Comparison of ENCODE assay signal across 19 cellular contexts in genomic region chr13:112757759-112758086, GRCh38.
DNase-seq lines count a peak whose midpoint lies in the region; ATAC-seq and TF ChIP-seq lines count a peak whose summit lies in the region.
"Had no signal": no experiment of that assay in that cellular context is flagged by ENCODE, and none has a peak within 500 bp of the region (broad histone marks: within the 10 kb centered on the region; RNA-seq: fewer than 3 reads in every experiment).

No MANE protein-coding gene starts in this region.

- H3K4me1 Mint-ChIP-seq in endodermal cell (peaks cover 26% of the 10 kb centered on the region), mesothelial cell of epicardium (peaks cover 33% of the 10 kb centered on the region)

- no peak for ATAC-seq in GM21786 (IDR thresholded peaks at IDR 0.05; ENCODE audit: unreplicated experiment)

- H3K4me2 ChIP-seq in smooth muscle cell (peak overlapping the region; percentile 3), mammary epithelial cell (ENCODE audit: insufficient read depth, low read depth, low read length) (no peak overlapping the region)

- in situ Hi-C loops in mammary epithelial cell (cut with MboI; ENCODE audit: low sequenced_read_pairs in 2 of 2) = no loop called here

- H3K4me3 Mint-ChIP-seq in endodermal cell = no peak overlapping the region
- H3K4me3 Mint-ChIP-seq in mesothelial cell of epicardium = no peak overlapping the region
- H3K4me3 Mint-ChIP-seq: CD4-positive, CD25-positive, alpha-beta regulatory T cell had no signal

- H3K27ac Mint-ChIP-seq in endodermal cell (peak overlapping the region; percentile 0), mesothelial cell of epicardium (peak overlapping the region; percentile 77)
- H3K27ac Mint-ChIP-seq: CD4-positive, CD25-positive, alpha-beta regulatory T cell; IgD-negative memory B cell had no signal

- H3K79me2 ChIP-seq in smooth muscle cell (ENCODE audit: low read depth) (peaks cover 21% of the 10 kb centered on the region), mammary epithelial cell (ENCODE audit: insufficient read depth, low read length) (peaks cover 7% of the 10 kb centered on the region)

- H2AFZ ChIP-seq in smooth muscle cell (ENCODE audit: low read depth) = no peak overlapping the region
- H2AFZ ChIP-seq in mammary epithelial cell (ENCODE audit: low read depth, low read length) = no peak overlapping the region

- TF ChIP-seq CTCF in endodermal cell (conservative IDR thresholded peaks at IDR 0.05) = no peak
- no peak for TF ChIP-seq CTCF in mesothelial cell of epicardium (IDR thresholded peaks at IDR 0.05; ENCODE audit: unreplicated experiment)
- TF ChIP-seq CTCF in smooth muscle cell (IDR thresholded peaks at IDR 0.05; ENCODE audit: borderline replicate concordance, insufficient read depth, poor library complexity, severe bottlenecking) = no peak
- TF ChIP-seq CTCF in mammary epithelial cell (conservative IDR thresholded peaks at IDR 0.05 in 1 of 2, IDR thresholded peaks at IDR 0.05 in 1 of 2; ENCODE audit: extremely low read depth in 1 of 2, insufficient read depth in 1 of 2, low read depth in 1 of 2, low read length in 2 of 2) = no peak

- H3K4me1 ChIP-seq in endodermal cell (ENCODE audit: control insufficient read depth, insufficient read depth, low read length) (peaks cover 13% of the 10 kb centered on the region), smooth muscle cell (ENCODE audit: low read depth) (peaks cover 21% of the 10 kb centered on the region), mammary epithelial cell (ENCODE audit: insufficient read depth, low read length) (peaks cover 7% of the 10 kb centered on the region)
- H3K4me1 ChIP-seq: Peyer's patch had no signal

- H3K9me3 ChIP-seq in SK-N-MC (ENCODE audit: low read depth, low read length) = no peaks in the 10 kb centered on the region
- H3K9me3 ChIP-seq in endodermal cell (ENCODE audit: control insufficient read depth, low read length) = no peaks in the 10 kb centered on the region
- H3K9me3 ChIP-seq in smooth muscle cell (replicated peaks; ENCODE audit: low read depth) = no peaks in the 10 kb centered on the region
- H3K9me3 ChIP-seq in mammary epithelial cell (replicated peaks; ENCODE audit: insufficient read depth, low read length) = no peaks in the 10 kb centered on the region
- H3K9me3 ChIP-seq: Peyer's patch had no signal

- dilution Hi-C loops in mammary epithelial cell (cut with HindIII; ENCODE audit: low sequenced_read_pairs) = loop anchor here (5.0 kb wide), 1 partner anchor 65 kb away; the partner anchor contains the start of gene ATP11A

- H3K36me3 Mint-ChIP-seq in endodermal cell (ENCODE audit: low read depth) (peaks cover 12% of the 10 kb centered on the region), mesothelial cell of epicardium (peaks cover 18% of the 10 kb centered on the region)

- H3K4me3 ChIP-seq in SK-N-MC (no peak overlapping the region), endodermal cell (ENCODE audit: low read length) (no peak overlapping the region), smooth muscle cell (no peak overlapping the region), mammary epithelial cell (replicated peaks in 1 of 3; ENCODE audit: insufficient read depth in 1 of 3, low read depth in 2 of 3, low read length in 3 of 3) (no peak overlapping the region)
- H3K4me3 ChIP-seq: Peyer's patch had no signal

- H3K27me3 Mint-ChIP-seq in endodermal cell (ENCODE audit: insufficient read depth) = no peaks in the 10 kb centered on the region
- H3K27me3 Mint-ChIP-seq in mesothelial cell of epicardium (ENCODE audit: low read depth) = no peaks in the 10 kb centered on the region
- H3K27me3 Mint-ChIP-seq: CD4-positive, CD25-positive, alpha-beta regulatory T cell; IgD-negative memory B cell had no signal

- intact Hi-C loops in mammary epithelial cell (cut with micrococcal nuclease) = no loop called here

- H3K36me3 ChIP-seq in SK-N-MC (ENCODE audit: insufficient read depth, low read length) = no peaks in the 10 kb centered on the region
- H3K36me3 ChIP-seq in endodermal cell (ENCODE audit: control insufficient read depth, insufficient read depth, low read length) = peaks cover 3% of the 10 kb centered on the region
- H3K36me3 ChIP-seq in smooth muscle cell (ENCODE audit: low read depth) = no peaks in the 10 kb centered on the region
- no peaks in the 10 kb centered on the region for H3K36me3 ChIP-seq in mammary epithelial cell (ENCODE audit: insufficient read depth, low read length)
- H3K36me3 ChIP-seq: Peyer's patch had no signal

- H4K20me1 ChIP-seq in smooth muscle cell (ENCODE audit: low read depth) (peaks cover 10% of the 10 kb centered on the region), mammary epithelial cell (ENCODE audit: insufficient read depth, low read length) (no peaks in the 10 kb centered on the region)

- H3K9me3 Mint-ChIP-seq in endodermal cell (no peaks in the 10 kb centered on the region), mesothelial cell of epicardium (peaks cover 4% of the 10 kb centered on the region)
- H3K9me3 Mint-ChIP-seq: CD4-positive, CD25-positive, alpha-beta regulatory T cell; IgD-negative memory B cell had no signal

- H3K27ac ChIP-seq in SK-N-MC = peak overlapping the region; percentile 97
- peak overlapping the region; percentile 93 for H3K27ac ChIP-seq in endodermal cell (ENCODE audit: low read depth, low read length)
- H3K27ac ChIP-seq in smooth muscle cell (ENCODE audit: low read depth) = peak overlapping the region; percentile 41
- no peak overlapping the region for H3K27ac ChIP-seq in mammary epithelial cell (ENCODE audit: insufficient read depth, low read depth, low read length)
- H3K27ac ChIP-seq: Peyer's patch had no signal

- CTCF ChIA-PET in mammary epithelial cell (lab: Charles Lee; ENCODE audit: low non-redundant PET) = no interaction called here

- WGBS in endodermal cell (ENCODE audit: insufficient coverage in 1 of 2, insufficient read length in 1 of 2), 2 experiments = 93 to 95% methylated on average over 7 to 10 of the region's 10 CpGs
- 92% methylated on average over 10 of the region's 10 CpGs for WGBS in smooth muscle cell (ENCODE audit: low lambda C conversion rate)
- WGBS in mammary epithelial cell (ENCODE audit: low coverage, missing lambda C conversion rate) = 92% methylated on average over 10 of the region's 10 CpGs

- H3K9ac ChIP-seq in SK-N-MC (ENCODE audit: insufficient read length) (no peak overlapping the region), endodermal cell (ENCODE audit: extremely low read depth, low read length, poor library complexity, severe bottlenecking) (no peak overlapping the region), smooth muscle cell (ENCODE audit: low read depth) (no peak overlapping the region), mammary epithelial cell (ENCODE audit: insufficient read depth, low read length) (no peak overlapping the region)

- H3K27me3 ChIP-seq in endodermal cell (ENCODE audit: control insufficient read depth, insufficient read depth, low read length, poor library complexity, severe bottlenecking) (no peaks in the 10 kb centered on the region), smooth muscle cell (ENCODE audit: low read depth) (no peaks in the 10 kb centered on the region), mammary epithelial cell (ENCODE audit: insufficient read depth, low read length) (no peaks in the 10 kb centered on the region)
- H3K27me3 ChIP-seq: Peyer's patch had no signal

- H3F3A ChIP-seq in smooth muscle cell (ENCODE audit: low read depth) = peaks cover 4% of the 10 kb centered on the region

- DNase-seq in SK-N-MC (ENCODE audit: low read depth, low spot score) (no peak), endodermal cell (no peak), mesothelial cell of epicardium (ENCODE audit: low spot score in 2 of 2, unreplicated experiment in 2 of 2) (no peak), smooth muscle cell (lab: John Stamatoyannopoulos, UW; ENCODE audit: unreplicated experiment) (no peak), NCI-H1105 (lab: John Stamatoyannopoulos, UW) (no peak), mammary epithelial cell (no peak)
- no peak for DNase-seq in activated naive CD4-positive, alpha-beta T cell treated with Interleukin-2 at 50 U/mL for 16 hours
- DNase-seq: AML-193; CD4-positive, CD25-positive, alpha-beta regulatory T cell; DMS79 treated with DMSO at 0.1 percent for 48 hours; H7; MV-4-11; NCI-H1436; NCI-H510A; NCI-H82; Peyer's patch; Right ventricle myocardium superior had no signal

- BruUV-seq in mammary epithelial cell (replicated peaks; lab: Mats Ljungman, UMichigan) = no TSS peak
